ENCODE assay signal across 23 cellular contexts in genomic region chr16:58498341-58499091, GRCh38. TPM values are rescaled to one million over a fixed set of nuclear protein-coding genes. Genes with fewer than 3 reads are reported as not detected.
DNase-seq lines count a peak whose midpoint lies in the region; ATAC-seq, FAIRE-seq and TF ChIP-seq lines count a peak whose summit lies in the region.
"Had no signal": no experiment of that assay in that cellular context is flagged by ENCODE, and none has a peak within 500 bp of the region (broad histone marks: within the 10 kb centered on the region; RNA-seq: fewer than 3 reads in every experiment).

No MANE protein-coding gene starts in this region.

- no peaks in the 10 kb centered on the region for H3K36me3 Mint-ChIP-seq in neural progenitor cell
- no peaks in the 10 kb centered on the region for H3K36me3 Mint-ChIP-seq in activated T-cell treated with anti-CD3 and anti-CD28 coated beads, Interleukin-2, amount 50 U/mL, for 72 hours (ENCODE audit: insufficient read depth in 2 of 2)
- H3K36me3 Mint-ChIP-seq: CD4-positive, CD25-positive, alpha-beta regulatory T cell; mesothelial cell of epicardium had no signal

- H3K27me3 Mint-ChIP-seq in neural progenitor cell (ENCODE audit: insufficient read depth, low read depth), result peaks cover 11% of the 10 kb centered on the region
- peaks cover 8% of the 10 kb centered on the region for H3K27me3 Mint-ChIP-seq in activated T-cell treated with anti-CD3 and anti-CD28 coated beads, Interleukin-2, amount 50 U/mL, for 72 hours (ENCODE audit: low read depth)
- H3K27me3 Mint-ChIP-seq: activated CD4-positive, alpha-beta T cell treated with anti-CD3 and anti-CD28 coated beads for 36 hours; CD4-positive, CD25-positive, alpha-beta regulatory T cell had no signal

- CTCF ChIA-PET in HepG2 (lab: Yijun Ruan, JAX; ENCODE audit: low intra/inter-chr PET ratio, low total read pairs), result no interaction called here

- TF ChIP-seq POLR2A in HepG2 (IDR thresholded peaks at IDR 0.05; ENCODE audit: insufficient read depth in 1 of 2, low read depth in 2 of 2, low read length in 2 of 2) (no peak), right lobe of liver (IDR thresholded peaks at IDR 0.05) (no peak), prostate gland (IDR thresholded peaks at IDR 0.05) (no peak)

- no peak overlapping the region for H3K27ac ChIP-seq in HepG2 (ENCODE audit: extremely low read length, insufficient read depth, low read length)
- H3K27ac ChIP-seq in right lobe of liver, result no peak overlapping the region
- H3K27ac ChIP-seq in dorsolateral prefrontal cortex, result peak overlapping the region in 52 of 59 donors; percentile 1 to 100 (median 97)
- no peak overlapping the region for H3K27ac ChIP-seq in neural progenitor cell
- H3K27ac ChIP-seq in prostate gland, result no peak overlapping the region
- H3K27ac ChIP-seq: GM23248 had no signal

- peaks cover 0 to 16% of the 10 kb centered on the region in 2 experiments; a peak in 2 of 5 replicates for H3K27me3 ChIP-seq in HepG2 (ENCODE audit: control insufficient read depth in 1 of 2, insufficient read depth in 2 of 2, low read length in 2 of 2)
- no peaks in the 10 kb centered on the region for H3K27me3 ChIP-seq in right lobe of liver
- H3K27me3 ChIP-seq in dorsolateral prefrontal cortex, result no peaks in the 10 kb centered on the region
- H3K27me3 ChIP-seq in neural progenitor cell, result peaks cover 25% of the 10 kb centered on the region
- H3K27me3 ChIP-seq in prostate gland (replicated peaks; ENCODE audit: insufficient read depth), result no peaks in the 10 kb centered on the region

- no peaks in the 10 kb centered on the region for H3K79me2 ChIP-seq in HepG2 (ENCODE audit: insufficient read depth, low read length)
- H3K79me2 ChIP-seq in neural progenitor cell (ENCODE audit: low read depth), result no peaks in the 10 kb centered on the region

- H3K36me3 ChIP-seq in HepG2 (replicated peaks in 1 of 2; ENCODE audit: control insufficient read depth in 1 of 2, insufficient read depth in 2 of 2, low read length in 2 of 2) (no peaks in the 10 kb centered on the region), right lobe of liver (no peaks in the 10 kb centered on the region), neural progenitor cell (no peaks in the 10 kb centered on the region), prostate gland (no peaks in the 10 kb centered on the region)

- FAIRE-seq in HepG2 (lab: Jason Lieb, UNC), result no peak
- FAIRE-seq: D721Med, RCC 7860 had no signal

- BruUV-seq in HepG2 (replicated peaks; lab: Mats Ljungman, UMichigan), result no TSS peak

- H3F3A ChIP-seq in neural progenitor cell (ENCODE audit: low read depth), result peaks cover 23% of the 10 kb centered on the region

- TF ChIP-seq EP300 in HepG2 (IDR thresholded peaks at IDR 0.05; ENCODE audit: low read depth in 2 of 2, low read length in 2 of 2), result no peak
- TF ChIP-seq EP300 in HepG2 (CRISPR knock-in tag; IDR thresholded peaks at IDR 0.05; ENCODE audit: borderline replicate concordance), result no peak

- H3K9me3 ChIP-seq in HepG2 (ENCODE audit: low read length) (no peaks in the 10 kb centered on the region), right lobe of liver (no peaks in the 10 kb centered on the region), neural progenitor cell (ENCODE audit: low read depth) (no peaks in the 10 kb centered on the region), prostate gland (no peaks in the 10 kb centered on the region)

- H3K4me2 ChIP-seq in HepG2 (ENCODE audit: low read depth, low read length), result no peak overlapping the region
- H3K4me2 ChIP-seq in neural progenitor cell, result no peak overlapping the region

- DNase-seq in HepG2 (ENCODE audit: low spot score) (no peak), right lobe of liver (no peak), dorsolateral prefrontal cortex (no peak), neural progenitor cell (ENCODE audit: low spot score) (no peak), left colon (no peak), prostate gland (ENCODE audit: low spot score) (no peak), GM20000 (ENCODE audit: low spot score) (no peak)
- DNase-seq in activated T-cell treated with anti-CD3 and anti-CD28 coated beads, Interleukin-2, amount 50 U/mL, for 72 hours, result no peak
- DNase-seq: activated CD4-positive, alpha-beta T cell treated with anti-CD3 and anti-CD28 coated beads for 36 hours; activated gamma-delta T cell; activated T-cell treated with anti-CD3 and anti-CD28 coated beads, Interleukin-2, amount 50 U/mL, for 1 hour; AML-193; CD4-positive, CD25-positive, alpha-beta regulatory T cell; GM23248; NCI-H1436 treated with DMSO at 0.1 percent for 48 hours; NCI-H226; NCI-H69; occipital lobe; stimulated activated naive B cell treated with anti-CD40 and anti-IgM and Interleukin-4, amounts not matched to agents 10 μg/mL and 1 μg/mL and 100 μg/mL, for 72 hours; T-helper 9 cell had no signal

- ATAC-seq in HepG2, result no peak
- ATAC-seq in right lobe of liver, result no peak
- ATAC-seq in activated T-cell treated with anti-CD3 and anti-CD28 coated beads, Interleukin-2, amount 50 U/mL, for 72 hours (replicated peaks in 1 of 2), result no peak
- no peak for ATAC-seq in left colon
- ATAC-seq: activated CD4-positive, alpha-beta T cell treated with anti-CD3 and anti-CD28 coated beads for 36 hours; stimulated activated naive B cell treated with anti-CD40 and anti-IgM and Interleukin-4, amounts not matched to agents 10 μg/mL and 1 μg/mL and 100 μg/mL, for 72 hours had no signal

- 43% methylated on average over 3 of the region's 9 CpGs for WGBS in HepG2 (ENCODE audit: low lambda C conversion rate)
- 90% methylated on average over 2 of the region's 9 CpGs for WGBS in right lobe of liver (ENCODE audit: insufficient coverage, low coverage, low lambda C conversion rate, missing lambda C conversion rate)
- WGBS in prostate gland, result 84% methylated on average over 9 of the region's 9 CpGs

- no peak for TF ChIP-seq RAD21 in HepG2 (CRISPR knock-in tag; IDR thresholded peaks at IDR 0.05)

- H3K4me3 ChIP-seq in HepG2 (replicated peaks in 1 of 3; ENCODE audit: insufficient read depth in 1 of 3, low read depth in 2 of 3, low read length in 3 of 3), result no peak overlapping the region
- H3K4me3 ChIP-seq in right lobe of liver, result no peak overlapping the region
- H3K4me3 ChIP-seq in dorsolateral prefrontal cortex, result peak overlapping the region in 2 of 59 donors; percentile 78 to 79
- no peak overlapping the region for H3K4me3 ChIP-seq in neural progenitor cell
- no peak overlapping the region for H3K4me3 ChIP-seq in prostate gland
- H3K4me3 ChIP-seq: GM23248 had no signal

- H3K9me3 Mint-ChIP-seq in neural progenitor cell, result no peaks in the 10 kb centered on the region
- no peaks in the 10 kb centered on the region for H3K9me3 Mint-ChIP-seq in activated T-cell treated with anti-CD3 and anti-CD28 coated beads, Interleukin-2, amount 50 U/mL, for 72 hours
- H3K9me3 Mint-ChIP-seq: CD4-positive, CD25-positive, alpha-beta regulatory T cell; mesothelial cell of epicardium; stimulated activated naive B cell treated with anti-CD40 and anti-IgM and Interleukin-4, amounts not matched to agents 10 μg/mL and 1 μg/mL and 100 μg/mL, for 72 hours had no signal

- H3K4me3 Mint-ChIP-seq in neural progenitor cell, result peak overlapping the region; percentile 66
- H3K4me3 Mint-ChIP-seq in activated T-cell treated with anti-CD3 and anti-CD28 coated beads, Interleukin-2, amount 50 U/mL, for 72 hours, result no peak overlapping the region
- H3K4me3 Mint-ChIP-seq: activated CD4-positive, alpha-beta T cell treated with anti-CD3 and anti-CD28 coated beads for 36 hours; mesothelial cell of epicardium; stimulated activated naive B cell treated with anti-CD40 and anti-IgM and Interleukin-4, amounts not matched to agents 10 μg/mL and 1 μg/mL and 100 μg/mL, for 72 hours had no signal

- H3K9ac ChIP-seq in HepG2 (ENCODE audit: insufficient read depth, low read depth, low read length), result no peak overlapping the region
- no peak overlapping the region for H3K9ac ChIP-seq in neural progenitor cell
- H3K9ac ChIP-seq: GM23248 had no signal

- TF ChIP-seq CTCF in HepG2 (CRISPR knock-in tag; IDR thresholded peaks at IDR 0.05) (no peak), right lobe of liver (IDR thresholded peaks at IDR 0.05) (no peak), dorsolateral prefrontal cortex (IDR thresholded peaks at IDR 0.05 in 54 of 56, conservative IDR thresholded peaks at IDR 0.05 in 2 of 56; ENCODE audit: low read depth in 1 of 56, partially characterized antibody in 56 of 56) (no peak), neural progenitor cell (IDR thresholded peaks at IDR 0.05) (no peak), prostate gland (IDR thresholded peaks at IDR 0.05) (no peak), GM20000 (IDR thresholded peaks at IDR 0.05; ENCODE audit: extremely low read depth, missing control alignments) (no peak)

- peaks cover 58% of the 10 kb centered on the region for H3K4me1 Mint-ChIP-seq in neural progenitor cell
- peaks cover 29% of the 10 kb centered on the region for H3K4me1 Mint-ChIP-seq in activated T-cell treated with anti-CD3 and anti-CD28 coated beads, Interleukin-2, amount 50 U/mL, for 72 hours (ENCODE audit: low read depth)

- H4K20me1 ChIP-seq in HepG2 (ENCODE audit: insufficient read depth, low read length), result no peaks in the 10 kb centered on the region
- H4K20me1 ChIP-seq in neural progenitor cell (ENCODE audit: low read depth), result no peaks in the 10 kb centered on the region

- POLR2A ChIA-PET in HepG2 (lab: Yijun Ruan, JAX), result no interaction called here

- in situ Hi-C loops in HepG2 (cut with HindIII; ENCODE audit: extremely low pct_ligation_motif_present, low pct_unique_long_range_greater_than_20kb), result no loop called here

- peak overlapping the region; percentile 94 for H3K27ac Mint-ChIP-seq in neural progenitor cell
- H3K27ac Mint-ChIP-seq in activated T-cell treated with anti-CD3 and anti-CD28 coated beads, Interleukin-2, amount 50 U/mL, for 72 hours, result no peak overlapping the region
- H3K27ac Mint-ChIP-seq: activated CD4-positive, alpha-beta T cell treated with anti-CD3 and anti-CD28 coated beads for 36 hours; CD4-positive, CD25-positive, alpha-beta regulatory T cell; mesothelial cell of epicardium; stimulated activated naive B cell treated with anti-CD40 and anti-IgM and Interleukin-4, amounts not matched to agents 10 μg/mL and 1 μg/mL and 100 μg/mL, for 72 hours had no signal

- H2AFZ ChIP-seq in HepG2 (ENCODE audit: low read length), result no peak overlapping the region
- H2AFZ ChIP-seq in neural progenitor cell (replicated peaks), result no peak overlapping the region

- peaks cover 41% of the 10 kb centered on the region for H3K4me1 ChIP-seq in HepG2 (ENCODE audit: insufficient read depth, low read length)
- H3K4me1 ChIP-seq in right lobe of liver, result peaks cover 0 to 4% (median 0%) of the 10 kb centered on the region in 4 donors
- peaks cover 32% of the 10 kb centered on the region for H3K4me1 ChIP-seq in neural progenitor cell
- no peaks in the 10 kb centered on the region for H3K4me1 ChIP-seq in prostate gland (replicated peaks)

- intact Hi-C loops in HepG2 (cut with micrococcal nuclease; ENCODE audit: unreplicated experiment), result loop anchor here (5.0 kb wide), 1 partner anchor 259 kb away; no protein-coding TSS in a partner anchor
- intact Hi-C loops in right lobe of liver (cut with DNase I), result no loop called here
- intact Hi-C loops in dorsolateral prefrontal cortex (cut with DNase I), result loop anchor here (5.0 to 10.0 kb wide), 2 partner anchors 134 to 374 kb away; partner anchors contain the start of gene CFAP20 (in 1 of the 2)
- intact Hi-C loops in left colon (cut with DNase I, micrococcal nuclease), result loop anchor here in 1 of 2 donors (10.0 kb wide), 1 partner anchor 164 kb away; no protein-coding TSS in a partner anchor
- intact Hi-C loops in prostate gland (cut with DNase I), result loop anchor here (10.0 kb wide), 1 partner anchor 474 kb away; the partner anchor contains the start of gene MMP15

RNA-seq across cellular contexts. Expression of gene NDRG4, which starts 1.4 kb away (rescaled TPM):
- total RNA-seq in HepG2 (2016; rRNA removed; fragmentation: Illumina TruSeq; extraction: Trizol), result 1.6 and 1.7 TPM in 2 replicates
- total RNA-seq in HepG2 (2016; cell fraction: cytosol; rRNA removed; fragmentation: Illumina TruSeq; extraction: Trizol; ENCODE audit: low read depth), result 0.20 and 1.1 TPM in 2 replicates
- 1.5 and 2.0 TPM in 2 replicates for total RNA-seq in HepG2 (2016; cell fraction: insoluble cytoplasmic fraction; rRNA removed; fragmentation: Illumina TruSeq; extraction: Trizol)
- 1.7 and 1.8 TPM in 2 replicates for total RNA-seq in HepG2 (2016; cell fraction: membrane; rRNA removed; fragmentation: Illumina TruSeq; extraction: Trizol)
- 1.6 and 2.2 TPM in 2 replicates for total RNA-seq in HepG2 (2016; cell fraction: nucleus; rRNA removed; fragmentation: Illumina TruSeq; extraction: Trizol)
- polyA plus RNA-seq in HepG2 (2011; rRNA removed), result 1.8 and 2.7 TPM in 2 replicates
- polyA plus RNA-seq in HepG2 (2011; cell fraction: cytosol; rRNA removed), result 1.8 and 2.5 TPM in 2 replicates
- polyA plus RNA-seq in HepG2 (2011; cell fraction: nucleus; rRNA removed), result 17.0 and 17.7 TPM in 2 replicates
- 2.3 and 6.3 TPM in 2 replicates for polyA plus RNA-seq in HepG2 (2012)
- polyA plus RNA-seq in HepG2 (2016; cell fraction: cytosol; fragmentation: Illumina TruSeq; extraction: Trizol; ENCODE audit: low read depth), result 0.41 and 0.49 TPM in 2 replicates
- 0.75 and 2.0 TPM in 2 replicates for polyA plus RNA-seq in HepG2 (2016; cell fraction: insoluble cytoplasmic fraction; fragmentation: Illumina TruSeq; extraction: Trizol; ENCODE audit: low read depth)
- polyA plus RNA-seq in HepG2 (2016; cell fraction: membrane; fragmentation: Illumina TruSeq; extraction: Trizol; ENCODE audit: low read depth), result 0.87 and 0.90 TPM in 2 replicates
- 2.5 TPM in 2 replicates for polyA plus RNA-seq in HepG2 (2016; cell fraction: nucleus; fragmentation: Illumina TruSeq; extraction: Trizol; ENCODE audit: insufficient read depth, low read depth)
- polyA minus RNA-seq in HepG2 (2011; rRNA and poly(A)+ RNA removed; ENCODE audit: low replicate concordance), result 0.07 and 9.4 TPM in 2 replicates
- 1.2 and 1.8 TPM in 2 replicates for polyA minus RNA-seq in HepG2 (2011; cell fraction: cytosol; rRNA and poly(A)+ RNA removed)
- polyA minus RNA-seq in HepG2 (2011; cell fraction: nucleus; rRNA and poly(A)+ RNA removed), result 3.3 and 6.0 TPM in 2 replicates
- total RNA-seq in right lobe of liver, result 1 to 10 TPM in 4 of 6 experiments, under 1 TPM in 2; 0.76 to 2.9 (median 2.1) TPM
- total RNA-seq in dorsolateral prefrontal cortex, result 1,000 to 10,000 TPM in 17 of 120 experiments, 100 to 1,000 TPM in 103; 366 to 1,232 (median 838) TPM
- 14.6 and 18.8 TPM in 2 replicates for total RNA-seq in neural progenitor cell (ENCODE audit: low replicate concordance)
- 1 to 10 TPM; 5.2 TPM for total RNA-seq in activated T-cell treated with anti-CD3 and anti-CD28 coated beads, Interleukin-2, amount 50 U/mL, for 72 hours
- total RNA-seq in left colon, result 1 to 10 TPM; 4.2 to 7.3 TPM
- total RNA-seq in prostate gland, result 100 to 1,000 TPM in 1 of 2 donors, 10 to 100 TPM in 1; 13.4 to 359 TPM

RNA-seq across cellular contexts. Expression of gene SETD6, which starts 16.8 kb away (rescaled TPM):
- 17.4 and 25.7 TPM in 2 replicates for total RNA-seq in HepG2 (2016; rRNA removed; fragmentation: Illumina TruSeq; extraction: Trizol)
- total RNA-seq in HepG2 (2016; cell fraction: cytosol; rRNA removed; fragmentation: Illumina TruSeq; extraction: Trizol; ENCODE audit: low read depth), result 4.8 and 5.1 TPM in 2 replicates
- 17.1 and 29.4 TPM in 2 replicates for total RNA-seq in HepG2 (2016; cell fraction: insoluble cytoplasmic fraction; rRNA removed; fragmentation: Illumina TruSeq; extraction: Trizol)
- 9.7 and 10.0 TPM in 2 replicates for total RNA-seq in HepG2 (2016; cell fraction: membrane; rRNA removed; fragmentation: Illumina TruSeq; extraction: Trizol)
- total RNA-seq in HepG2 (2016; cell fraction: nucleus; rRNA removed; fragmentation: Illumina TruSeq; extraction: Trizol), result 32.2 and 34.9 TPM in 2 replicates
- 24.0 and 25.9 TPM in 2 replicates for polyA plus RNA-seq in HepG2 (2011; rRNA removed)
- polyA plus RNA-seq in HepG2 (2011; cell fraction: cytosol; rRNA removed), result 13.1 and 16.9 TPM in 2 replicates
- polyA plus RNA-seq in HepG2 (2011; cell fraction: nucleus; rRNA removed), result 109 and 110 TPM in 2 replicates
- polyA plus RNA-seq in HepG2 (2012), result 25.0 and 25.7 TPM in 2 replicates
- polyA plus RNA-seq in HepG2 (2016; cell fraction: cytosol; fragmentation: Illumina TruSeq; extraction: Trizol; ENCODE audit: low read depth), result 2.7 and 3.2 TPM in 2 replicates
- polyA plus RNA-seq in HepG2 (2016; cell fraction: insoluble cytoplasmic fraction; fragmentation: Illumina TruSeq; extraction: Trizol; ENCODE audit: low read depth), result 13.8 and 15.8 TPM in 2 replicates
- polyA plus RNA-seq in HepG2 (2016; cell fraction: membrane; fragmentation: Illumina TruSeq; extraction: Trizol; ENCODE audit: low read depth), result 4.6 and 4.9 TPM in 2 replicates
- 74.9 and 78.9 TPM in 2 replicates for polyA plus RNA-seq in HepG2 (2016; cell fraction: nucleus; fragmentation: Illumina TruSeq; extraction: Trizol; ENCODE audit: insufficient read depth, low read depth)
- 26.6 and 40.3 TPM in 2 replicates for polyA minus RNA-seq in HepG2 (2011; rRNA and poly(A)+ RNA removed; ENCODE audit: low replicate concordance)
- 11.5 and 12.7 TPM in 2 replicates for polyA minus RNA-seq in HepG2 (2011; cell fraction: cytosol; rRNA and poly(A)+ RNA removed)
- polyA minus RNA-seq in HepG2 (2011; cell fraction: nucleus; rRNA and poly(A)+ RNA removed), result 48.7 and 56.2 TPM in 2 replicates
- total RNA-seq in right lobe of liver, result 10 to 100 TPM in 3 of 6 experiments, 1 to 10 TPM in 3; 6.8 to 14.5 (median 10.2) TPM
- 10 to 100 TPM; 14.5 to 47.1 (median 26.3) TPM for total RNA-seq in dorsolateral prefrontal cortex
- 25.0 and 34.8 TPM in 2 replicates for total RNA-seq in neural progenitor cell (ENCODE audit: low replicate concordance)
- total RNA-seq in activated T-cell treated with anti-CD3 and anti-CD28 coated beads, Interleukin-2, amount 50 U/mL, for 72 hours, result 10 to 100 TPM in 1 of 2 donors, 1 to 10 TPM in 1; 9.1 to 11.6 TPM
- total RNA-seq in left colon, result 10 to 100 TPM; 11.4 to 13.8 TPM
- 10 to 100 TPM; 45.4 to 55.8 TPM for total RNA-seq in prostate gland

Comparison
In these comparisons a context has a peak if more than half of its experiments do, and no peak if none do; other contexts are left out.
1. intact Hi-C loops: an anchor here in HepG2 (5.0 kb wide), dorsolateral prefrontal cortex (5.0 to 10.0 kb wide) and prostate gland (10.0 kb wide); none called in right lobe of liver.
2. H3K27ac ChIP-seq: peak in dorsolateral prefrontal cortex (52 of 59); none in HepG2 (single experiment), right lobe of liver (0 of 3), neural progenitor cell (single experiment) and prostate gland (0 of 2).